ENCODE assay signal across 8 cellular contexts in the genomic region with DNA sequence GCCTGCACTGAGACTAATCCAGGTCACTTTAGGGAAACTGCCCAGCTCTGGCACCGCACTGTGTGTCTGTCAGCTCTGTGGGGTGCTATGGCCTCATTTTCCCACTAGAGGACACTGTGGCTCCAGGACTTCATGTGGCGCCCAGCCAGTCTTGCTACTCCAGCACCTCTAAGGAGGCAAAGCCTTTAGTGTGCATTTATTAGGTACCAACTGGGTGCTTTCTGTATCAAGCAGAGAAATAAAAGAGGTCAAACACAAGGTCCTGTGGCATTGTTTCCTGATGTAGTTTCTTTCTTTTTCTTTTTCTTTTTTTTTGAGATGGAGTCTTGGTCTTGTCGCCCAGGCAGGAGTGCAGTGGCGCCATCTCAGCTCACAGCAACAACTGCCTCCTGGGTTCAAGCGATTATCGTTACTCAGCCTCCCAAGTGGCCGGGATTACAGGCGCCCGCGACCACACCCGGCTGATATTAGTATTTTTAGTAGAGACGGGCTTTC. TPM values are rescaled to one million over a fixed set of nuclear protein-coding genes. Genes with fewer than 3 reads are reported as not detected.
A peak's percentile ranks its signal among the peaks of the same experiment; 100 is the strongest.
DNase-seq lines count a peak whose midpoint lies in the region; ATAC-seq and TF ChIP-seq lines count a peak whose summit lies in the region.

No MANE protein-coding gene starts in this region.

- H3K4me3 Mint-ChIP-seq in nephron: no peak overlapping the region

- no peaks in the 10 kb centered on the region for H3K36me3 ChIP-seq in PC-9 (ENCODE audit: low read depth)

- H3K27ac Mint-ChIP-seq in nephron: no peak overlapping the region

- no peak overlapping the region for H3K4me2 ChIP-seq in PC-9

- no peaks in the 10 kb centered on the region for H3K36me3 Mint-ChIP-seq in nephron (ENCODE audit: low read depth)

- H3K4me3 ChIP-seq in PC-9: no peak overlapping the region

- peaks cover 30% of the 10 kb centered on the region for H3K27me3 Mint-ChIP-seq in nephron (ENCODE audit: low read depth)

- H3K4me1 Mint-ChIP-seq in nephron: peaks cover 12% of the 10 kb centered on the region

- no peaks in the 10 kb centered on the region for H3K4me1 ChIP-seq in PC-9 (replicated peaks; ENCODE audit: insufficient read depth)

- BruUV-seq in PC-9 (replicated peaks; lab: Mats Ljungman, UMichigan): no TSS peak

- TF ChIP-seq CTCF in PC-9 (conservative IDR thresholded peaks at IDR 0.05) (peak; percentile 95), nephron (IDR thresholded peaks at IDR 0.05; ENCODE audit: unreplicated experiment in 3 of 3) (peak; percentile 93 to 95 (median 93))

- H3K9me2 ChIP-seq in PC-9 (ENCODE audit: insufficient read depth): no peaks in the 10 kb centered on the region

- DNase-seq in DMS153 treated with DMSO at 0.1 percent for 48 hours (lab: John Stamatoyannopoulos, UW; ENCODE audit: unreplicated experiment) (peak; percentile 15), HUDEP-2 (lab: John Stamatoyannopoulos, UW; ENCODE audit: unreplicated experiment in 76 of 76) (peak in 69 of 76 experiments; percentile 3 to 83 (median 58)), PC-9 (peak; percentile 50 to 77), fibroblast of gingiva (ENCODE audit: low read depth) (peak; percentile 57), cortex of kidney (lab: John Stamatoyannopoulos, UW) (no peak)
- peak; percentile 60 for DNase-seq in activated T-cell treated with anti-CD3 and anti-CD28 coated beads, Interleukin-2, amount 50 U/mL, for 1 hour
- DNase-seq in stimulated activated naive CD8-positive, alpha-beta T cell treated with anti-CD3 and anti-CD28 coated beads, Interleukin-15, Interleukin-2, amounts not matched to agents 100 U/mL and 50 U/mL, for 24 hours: peak; percentile 78

- POLR2A ChIA-PET in PC-9 (lab: Charles Lee; ENCODE audit: unreplicated experiment): no interaction called here

- no peaks in the 10 kb centered on the region for H4K20me1 ChIP-seq in PC-9 (ENCODE audit: insufficient read depth)

- intact Hi-C loops in PC-9 (cut with micrococcal nuclease; ENCODE audit: unreplicated experiment): loop anchor here (1.0 to 10.0 kb wide), 3 partner anchors 66 to 502 kb away; partner anchors contain the start of gene PSMD11

- no peak overlapping the region for H2AFZ ChIP-seq in PC-9

- H3K27ac ChIP-seq in PC-9: no peak overlapping the region

- no peaks in the 10 kb centered on the region for H3F3A ChIP-seq in PC-9 (ENCODE audit: insufficient read depth, low read depth)

- H3K27me3 ChIP-seq in PC-9 (ENCODE audit: insufficient read depth, low read depth): no peaks in the 10 kb centered on the region

- H3K9me3 ChIP-seq in PC-9 (ENCODE audit: insufficient read depth, low read depth): no peaks in the 10 kb centered on the region

- no peaks in the 10 kb centered on the region for H3K9me3 Mint-ChIP-seq in nephron

- H3K79me2 ChIP-seq in PC-9 (ENCODE audit: low read depth): no peaks in the 10 kb centered on the region

- CTCF ChIA-PET in PC-9 (lab: Charles Lee): interaction anchor here (0.5 to 0.7 kb wide), 4 partner anchors 15 to 530 kb away, joined by 3 to 5 read pairs (median 4); no protein-coding TSS in a partner anchor

- peak; percentile 94 for ATAC-seq in stimulated activated naive CD8-positive, alpha-beta T cell treated with anti-CD3 and anti-CD28 coated beads, Interleukin-15, Interleukin-2, amounts not matched to agents 100 U/mL and 50 U/mL, for 24 hours

RNA-seq across cellular contexts. Expression of gene RHBDL3, which starts 12.5 kb away (rescaled TPM):
- total RNA-seq in PC-9 (2021): 0.25 TPM in 1 of 2 replicates, not detected in the other
